In the genomic region with DNA sequence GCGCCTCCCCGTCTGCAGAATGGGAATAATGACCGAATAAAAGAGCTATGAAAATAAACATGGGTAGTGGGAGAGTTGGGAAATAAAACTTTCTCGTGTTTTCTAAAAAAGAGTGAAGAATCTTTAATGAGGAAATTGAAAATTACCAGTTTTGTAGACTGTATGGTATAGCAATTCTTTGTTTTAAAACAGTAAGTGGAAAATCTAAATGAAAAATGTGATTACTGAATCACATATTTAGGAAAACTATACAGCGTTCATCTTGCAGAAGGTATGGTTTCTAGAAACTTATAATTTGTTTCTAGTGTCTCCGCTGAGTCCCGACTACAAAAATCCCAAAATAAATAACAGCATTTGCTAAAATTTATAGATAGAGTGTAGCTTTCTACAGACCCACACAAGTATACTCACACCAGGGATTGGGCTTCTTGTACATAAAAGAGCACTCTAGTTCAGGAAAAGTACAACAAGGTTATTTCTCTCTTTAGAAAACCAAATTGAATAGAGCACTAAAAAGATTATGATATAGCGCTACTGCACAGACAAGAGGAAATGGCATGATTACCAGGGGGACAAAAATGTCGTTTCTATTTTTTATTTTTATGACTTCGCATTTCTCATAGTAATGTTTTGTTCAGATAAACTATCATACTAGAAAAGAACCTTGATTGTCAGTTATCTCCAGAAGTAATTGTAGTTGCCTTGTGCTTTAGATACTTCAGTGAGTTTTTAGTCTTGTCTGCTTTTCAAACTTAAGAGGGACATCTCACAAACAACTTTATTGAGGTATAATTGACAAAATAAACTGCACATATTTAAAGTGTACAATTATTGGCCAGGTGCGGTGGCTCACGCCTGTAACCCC, we compare ENCODE assay signal across 8 cellular contexts. TPM values are rescaled to one million over a fixed set of nuclear protein-coding genes. Genes with fewer than 3 reads are reported as not detected.
DNase-seq lines count a peak whose midpoint lies in the region; ATAC-seq and TF ChIP-seq lines count a peak whose summit lies in the region.

No MANE protein-coding gene starts in this region.

- H3K9me3 ChIP-seq in MM.1S (replicated peaks; ENCODE audit: insufficient read depth, low read length): no peaks in the 10 kb centered on the region

- H3K27ac Mint-ChIP-seq in naive thymus-derived CD8-positive, alpha-beta T cell: peak overlapping the region; percentile 80 to 98 (median 94)

- H3F3A ChIP-seq in MM.1S (ENCODE audit: insufficient read depth, low read length): peaks cover 31% of the 10 kb centered on the region

- H4K20me1 ChIP-seq in MM.1S (ENCODE audit: insufficient read depth, low read length): peaks cover 19% of the 10 kb centered on the region

- ATAC-seq in naive thymus-derived CD8-positive, alpha-beta T cell: no peak
- ATAC-seq in GM18909 (IDR thresholded peaks at IDR 0.05; ENCODE audit: poor library complexity, unreplicated experiment): no peak
- ATAC-seq in HG03025 (IDR thresholded peaks at IDR 0.05; ENCODE audit: low FRiP score, unreplicated experiment): no peak
- ATAC-seq in GM18519 (IDR thresholded peaks at IDR 0.05; ENCODE audit: low FRiP score, unreplicated experiment): no peak

- no peaks in the 10 kb centered on the region for H3K9me2 ChIP-seq in MM.1S (replicated peaks; ENCODE audit: insufficient read depth, low read length)

- H3K4me3 Mint-ChIP-seq in naive thymus-derived CD8-positive, alpha-beta T cell: peak overlapping the region; percentile 78 to 98 (median 89)

- peak overlapping the region; percentile 88 for H2AFZ ChIP-seq in MM.1S (ENCODE audit: low read length)

- TF ChIP-seq CTCF in C4-2B (conservative IDR thresholded peaks at IDR 0.05): no peak
- TF ChIP-seq CTCF in MM.1S (IDR thresholded peaks at IDR 0.05; ENCODE audit: low read length): no peak
- TF ChIP-seq CTCF in coronary artery (IDR thresholded peaks at IDR 0.05): no peak

- POLR2A ChIA-PET in naive thymus-derived CD8-positive, alpha-beta T cell (lab: Charles Lee): interaction anchor here (1.1 to 4.4 kb wide), 5 partner anchors 75 to 272 kb away, joined by 3 to 33 read pairs (median 5); a partner anchor contains a TSS

- H3K27me3 ChIP-seq in MM.1S (replicated peaks; ENCODE audit: insufficient read depth, low read length): no peaks in the 10 kb centered on the region

- H3K9ac ChIP-seq in MM.1S (ENCODE audit: low read length): peak overlapping the region; percentile 80

- H3K27ac ChIP-seq in C4-2B (peak overlapping the region; percentile 99), MM.1S (ENCODE audit: low read length) (peak overlapping the region; percentile 85), coronary artery (peak overlapping the region; percentile 98 to 99)

- H3K4me3 ChIP-seq in MM.1S (ENCODE audit: low read length): peak overlapping the region; percentile 89
- peak overlapping the region; percentile 96 for H3K4me3 ChIP-seq in coronary artery

- no peaks in the 10 kb centered on the region for H3K36me3 ChIP-seq in MM.1S (replicated peaks; ENCODE audit: insufficient read depth, low read length)

- H3K27me3 Mint-ChIP-seq in naive thymus-derived CD8-positive, alpha-beta T cell: no peaks in the 10 kb centered on the region

- peaks cover 21 to 58% (median 51%) of the 10 kb centered on the region in 4 donors for H3K4me1 Mint-ChIP-seq in naive thymus-derived CD8-positive, alpha-beta T cell

- peak overlapping the region; percentile 84 for H3K4me2 ChIP-seq in MM.1S (ENCODE audit: low read depth, low read length)

- no peaks in the 10 kb centered on the region for H3K9me3 Mint-ChIP-seq in naive thymus-derived CD8-positive, alpha-beta T cell

- peaks cover 0 to 5% (median 0%) of the 10 kb centered on the region in 3 donors for H3K36me3 Mint-ChIP-seq in naive thymus-derived CD8-positive, alpha-beta T cell

- H3K4me1 ChIP-seq in MM.1S (ENCODE audit: low read length): peaks cover 32% of the 10 kb centered on the region

- DNase-seq in MM.1S (peak; percentile 32), coronary artery (ENCODE audit: low spot score) (no peak), activated gamma-delta T cell treated with Interleukin-2 at 50 U/mL for 16 hours (no peak)
- DNase-seq in naive thymus-derived CD8-positive, alpha-beta T cell: no peak

- peaks cover 36% of the 10 kb centered on the region for H3K79me2 ChIP-seq in MM.1S (ENCODE audit: low read length)

RNA-seq across cellular contexts. Expression of a gene that starts 1.0 kb away (rescaled TPM):
- 100 to 1,000 TPM; 150 to 159 TPM for total RNA-seq in naive thymus-derived CD8-positive, alpha-beta T cell
- polyA plus RNA-seq in naive thymus-derived CD8-positive, alpha-beta T cell: 10 to 100 TPM; 27.3 to 53.7 (median 34.3) TPM
